ENCODE assay signal across 13 cellular contexts in genomic region chr6:167182913-167183314, GRCh38. TPM values are rescaled to one million over a fixed set of nuclear protein-coding genes. Genes with fewer than 3 reads are reported as not detected.
A peak's percentile ranks its signal among the peaks of the same experiment; 100 is the strongest.
DNase-seq lines count a peak whose midpoint lies in the region; ATAC-seq, FAIRE-seq and TF ChIP-seq lines count a peak whose summit lies in the region.
"Not testable (repeated sequence)": the region's sequence is repeated elsewhere in the genome, so short reads cannot be mapped to it uniquely, and the experiment has no call there.
"Had no signal": no experiment of that assay in that cellular context is flagged by ENCODE, and none has a peak within 500 bp of the region (broad histone marks: within the 10 kb centered on the region; RNA-seq: fewer than 3 reads in every experiment).

No MANE protein-coding gene starts in this region.

- not testable (repeated sequence) for H3K4me1 Mint-ChIP-seq in GM23338, neural crest cell

- not testable (repeated sequence) for H3K27me3 Mint-ChIP-seq in GM23338 (ENCODE audit: insufficient read depth, low read depth, poor library complexity); neural crest cell (ENCODE audit: low read depth)

- TF ChIP-seq EP300 in K562 (IDR thresholded peaks at IDR 0.05; ENCODE audit: low read length): not testable (repeated sequence)

- not testable (repeated sequence) for H3K9me1 ChIP-seq in K562 (ENCODE audit: control insufficient read depth, insufficient read depth, low read length)

- H3K4me2 ChIP-seq in GM23338; K562 (ENCODE audit: insufficient read depth, low read length): not testable (repeated sequence)

- H3K9me3 ChIP-seq in Panc1 (ENCODE audit: control insufficient read depth, insufficient read depth, low read depth, low read length); K562 (replicated peaks; ENCODE audit: control insufficient read depth, insufficient read depth, low read depth, low read length); left ventricle myocardium inferior (replicated peaks): not testable (repeated sequence)

- not testable (repeated sequence) for H3K4me3 Mint-ChIP-seq in GM23338, neural crest cell

- H3K9me3 Mint-ChIP-seq in GM23338, neural crest cell: not testable (repeated sequence)

- not testable (repeated sequence) for H3K9ac ChIP-seq in K562 (ENCODE audit: insufficient read depth in 1 of 2, low read depth in 2 of 2, low read length in 2 of 2)

- in situ Hi-C loops in Panc1 (cut with HindIII; ENCODE audit: low pct_unique_long_range_greater_than_20kb, low sequenced_read_pairs); K562 (cut with MboI): not testable (repeated sequence)

- not testable (repeated sequence) for H3K4me3 ChIP-seq in GM23338; Panc1 (ENCODE audit: low read depth in 2 of 2, low read length in 2 of 2); K562; left ventricle myocardium inferior

- H2AFZ ChIP-seq in GM23338; K562 (ENCODE audit: low read depth, low read length): not testable (repeated sequence)

- H3K36me3 Mint-ChIP-seq in GM23338 (ENCODE audit: low read depth); neural crest cell (ENCODE audit: low read depth): not testable (repeated sequence)

- peak; percentile 98 for FAIRE-seq in K562 (lab: Jason Lieb, UNC)

- H3K36me3 ChIP-seq in GM23338 (ENCODE audit: insufficient read depth); Panc1 (ENCODE audit: control insufficient read depth, insufficient read depth, low read length); K562 (ENCODE audit: control insufficient read depth, insufficient read depth, low read length); left ventricle myocardium inferior: not testable (repeated sequence)

- WGBS in K562 (ENCODE audit: insufficient coverage, low coverage, missing lambda C conversion rate): 1% methylated on average over 4 of the region's 8 CpGs

- not testable (repeated sequence) for DNase-seq in GM23338 (ENCODE audit: low spot score); Panc1 (ENCODE audit: low read depth, low spot score); K562 (ENCODE audit: extremely low read depth in 1 of 4, low spot score in 3 of 4); left ventricle myocardium inferior; neural crest cell (ENCODE audit: low read depth, low spot score)

- H3K9me2 ChIP-seq in GM23338 (ENCODE audit: insufficient read depth): not testable (repeated sequence)

- not testable (repeated sequence) for H3F3A ChIP-seq in GM23338 (replicated peaks; ENCODE audit: low read depth)

- POLR2A ChIA-PET in Panc1 (lab: Charles Lee); K562 (lab: Yijun Ruan, JAX): not testable (repeated sequence)

- TF ChIP-seq RAD21 in K562 (CRISPR knock-in tag; conservative IDR thresholded peaks at IDR 0.05 in 1 of 2, IDR thresholded peaks at IDR 0.05 in 1 of 2): peak; percentile 30 to 39; a peak in 2 of 4 replicates

- not testable (repeated sequence) for H3K27me3 ChIP-seq in GM23338 (ENCODE audit: insufficient read depth); Panc1 (ENCODE audit: control insufficient read depth, insufficient read depth, low read length); K562 (ENCODE audit: control insufficient read depth in 2 of 2, insufficient read depth in 2 of 2, low read length in 2 of 2)
- peaks cover 18% of the 10 kb centered on the region for H3K27me3 ChIP-seq in left ventricle myocardium inferior (ENCODE audit: low read depth)

- not testable (repeated sequence) for H3K4me1 ChIP-seq in GM23338 (ENCODE audit: insufficient read depth); Panc1 (ENCODE audit: control insufficient read depth, insufficient read depth, low read length); K562 (replicated peaks in 1 of 2; ENCODE audit: control insufficient read depth in 2 of 2, insufficient read depth in 2 of 2, low read length in 2 of 2); left ventricle myocardium inferior

- H3K27ac Mint-ChIP-seq in GM23338; neural crest cell (ENCODE audit: unreplicated experiment): not testable (repeated sequence)

- intact Hi-C loops in Panc1 (cut with micrococcal nuclease; ENCODE audit: unreplicated experiment): loop anchor here (10.0 kb wide), 1 partner anchor 172 kb away; no protein-coding TSS in a partner anchor
- intact Hi-C loops in K562 (cut with micrococcal nuclease); left ventricle myocardium inferior (cut with micrococcal nuclease): not testable (repeated sequence)

- ATAC-seq in GM18907 (IDR thresholded peaks at IDR 0.05; ENCODE audit: unreplicated experiment) (peak; percentile 68), GM23338 (peak; percentile 94), HG03108 (IDR thresholded peaks at IDR 0.05; ENCODE audit: unreplicated experiment) (peak; percentile 63), Panc1 (peak; percentile 92), K562 (peak; percentile 95)

- TF ChIP-seq CTCF in GM23338 (conservative IDR thresholded peaks at IDR 0.05; ENCODE audit: low read depth in 2 of 2): peak in 1 of 2 experiments; percentile 32; a peak in 2 of 4 replicates
- TF ChIP-seq CTCF in Panc1 (IDR thresholded peaks at IDR 0.05): peak; percentile 70
- TF ChIP-seq CTCF in K562 (IDR thresholded peaks at IDR 0.05 in 2 of 3, conservative IDR thresholded peaks at IDR 0.05 in 1 of 3; ENCODE audit: insufficient read depth in 2 of 3, low read depth in 1 of 3, low read length in 3 of 3): not testable (repeated sequence)
- TF ChIP-seq CTCF in left ventricle myocardium inferior (IDR thresholded peaks at IDR 0.05; ENCODE audit: borderline replicate concordance): peak; percentile 47
- peak; percentile 46 for TF ChIP-seq CTCF in neural crest cell (conservative IDR thresholded peaks at IDR 0.05)

- H3K79me2 ChIP-seq in GM23338 (replicated peaks; ENCODE audit: insufficient read depth); K562 (ENCODE audit: control insufficient read depth, insufficient read depth, low read length): not testable (repeated sequence)

- not testable (repeated sequence) for H3K27ac ChIP-seq in GM23338 (ENCODE audit: low read depth); Panc1 (ENCODE audit: low read length); K562 (ENCODE audit: extremely low read depth, low read depth, low read length); left ventricle myocardium inferior (replicated peaks)

- not testable (repeated sequence) for TF ChIP-seq POLR2A in K562 (conservative IDR thresholded peaks at IDR 0.05)

- not testable (repeated sequence) for BruUV-seq in Panc1 (replicated peaks; lab: Mats Ljungman, UMichigan); K562 (replicated peaks; lab: Mats Ljungman, UMichigan)

- CTCF ChIA-PET in Panc1 (lab: Charles Lee); K562 (lab: Yijun Ruan, JAX; ENCODE audit: low intra/inter-chr PET ratio): not testable (repeated sequence)

- H4K20me1 ChIP-seq in GM23338 (replicated peaks; ENCODE audit: insufficient read depth); K562 (replicated peaks; ENCODE audit: control insufficient read depth, insufficient read depth, low read length): not testable (repeated sequence)

RNA-seq across cellular contexts. Expression of gene GPR31, which starts 25.1 kb away (rescaled TPM):
- not detected in 2 replicates for total RNA-seq in GM23338 (2014; rRNA removed; shearing (Covaris generic))
- polyA plus RNA-seq in GM23338 (2016; fragmentation: Nextera tagmentation; extraction: Ambion mirVana) (not detected in 2 replicates), K562 (2011; rRNA removed) (not detected in 2 replicates), K562 (2014; fragmentation: Illumina TruSeq; extraction: Trizol) (not detected in 2 replicates), K562 (2014; fragmentation: Nextera tagmentation; extraction: Ambion mirVana) (not detected), K562 (2014; rRNA removed) (not detected in 2 replicates)
- total RNA-seq in Panc1 (2021; ENCODE audit: unreplicated experiment) (not detected), K562 (2014; rRNA removed) (not detected in 2 replicates), K562 (2014; rRNA removed; fragmentation: Illumina TruSeq; extraction: Trizol) (not detected in 2 replicates), K562 (2015; rRNA removed; fragmentation: Illumina TruSeq; extraction: Trizol) (not detected in 2 replicates), K562 (2021) (not detected in 2 replicates), left ventricle myocardium inferior (not detected), neural crest cell (not detected in 2 replicates)
- polyA plus RNA-seq in Panc1 (2012; ENCODE audit: insufficient read length): not detected
- not detected in 2 replicates for total RNA-seq in K562 (2011; cell fraction: chromatin; rRNA removed; ENCODE audit: low replicate concordance)
- total RNA-seq in K562 (2011; cell fraction: nucleolus; rRNA removed): not detected in 2 replicates
- not detected in 2 replicates for total RNA-seq in K562 (2011; cell fraction: nucleoplasm; rRNA removed)
- polyA plus RNA-seq in K562 (2011; cell fraction: cytosol; rRNA removed): not detected in 2 replicates
- not detected in 2 replicates for polyA plus RNA-seq in K562 (2011; cell fraction: nucleus; rRNA removed)
- 0.04 TPM in 1 of 2 replicates, not detected in the other for polyA plus RNA-seq in K562 (2012)
- not detected in 2 replicates for polyA minus RNA-seq in K562 (2011; rRNA and poly(A)+ RNA removed)
- not detected in 2 replicates for polyA minus RNA-seq in K562 (2011; cell fraction: cytosol; rRNA and poly(A)+ RNA removed)
- not detected in 2 replicates for polyA minus RNA-seq in K562 (2011; cell fraction: nucleus; rRNA and poly(A)+ RNA removed)
- total RNA-seq: Caco-2; dermis blood vessel endothelial cell; natural killer cell treated with Interleukin-12 subunit alpha and Interleukin-12 subunit beta and Interleukin-15 and Interleukin-18, amount 100 ng/mL, for 72 hours; thoracic aorta had no signal
- polyA plus RNA-seq: adipose tissue, immature natural killer cell had no signal
